In the genomic region with DNA sequence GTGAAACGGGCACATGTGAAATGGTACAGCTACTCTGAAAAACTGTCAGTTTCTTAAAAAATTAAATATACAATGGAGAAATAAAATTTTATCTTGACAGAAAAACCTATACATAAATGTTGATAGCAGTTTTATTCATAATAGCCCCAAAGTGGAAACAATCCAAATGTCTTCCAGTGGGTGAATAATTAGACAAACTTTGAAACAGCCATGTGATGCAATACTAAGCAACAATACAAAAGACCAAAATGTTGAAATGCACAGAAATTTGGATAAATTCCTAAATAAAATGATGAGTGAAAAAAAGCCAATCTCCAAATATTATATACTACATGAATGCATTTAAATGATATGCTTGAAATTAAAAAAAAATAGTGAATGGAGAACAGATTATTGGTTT, we compare ENCODE assay signal across 1 cellular context.
A peak's percentile ranks its signal among the peaks of the same experiment; 100 is the strongest.
TF ChIP-seq lines count a peak whose summit lies in the region.

No MANE protein-coding gene starts in this region.

TF ChIP-seq in H1, 55 proteins besides CTCF, POLR2A, EP300 and RAD21 (continued from another document):
- TF ChIP-seq, protein P1, sequence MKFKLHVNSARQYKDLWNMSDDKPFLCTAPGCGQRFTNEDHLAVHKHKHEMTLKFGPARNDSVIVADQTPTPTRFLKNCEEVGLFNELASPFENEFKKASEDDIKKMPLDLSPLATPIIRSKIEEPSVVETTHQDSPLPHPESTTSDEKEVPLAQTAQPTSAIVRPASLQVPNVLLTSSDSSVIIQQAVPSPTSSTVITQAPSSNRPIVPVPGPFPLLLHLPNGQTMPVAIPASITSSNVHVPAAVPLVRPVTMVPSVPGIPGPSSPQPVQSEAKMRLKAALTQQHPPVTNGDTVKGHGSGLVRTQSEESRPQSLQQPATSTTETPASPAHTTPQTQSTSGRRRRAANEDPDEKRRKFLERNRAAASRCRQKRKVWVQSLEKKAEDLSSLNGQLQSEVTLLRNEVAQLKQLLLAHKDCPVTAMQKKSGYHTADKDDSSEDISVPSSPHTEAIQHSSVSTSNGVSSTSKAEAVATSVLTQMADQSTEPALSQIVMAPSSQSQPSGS (IDR thresholded peaks at IDR 0.05; ENCODE audit: low read length): no peak
- TF ChIP-seq RXRA (IDR thresholded peaks at IDR 0.05; ENCODE audit: insufficient read depth, low read depth, low read length) (no peak), CEBPB (IDR thresholded peaks at IDR 0.05; ENCODE audit: low read depth, low read length) (peak; percentile 35; the same call in 1 of the 2 replicates)
